ENCODE assay signal across 27 cellular contexts in the genomic region with DNA sequence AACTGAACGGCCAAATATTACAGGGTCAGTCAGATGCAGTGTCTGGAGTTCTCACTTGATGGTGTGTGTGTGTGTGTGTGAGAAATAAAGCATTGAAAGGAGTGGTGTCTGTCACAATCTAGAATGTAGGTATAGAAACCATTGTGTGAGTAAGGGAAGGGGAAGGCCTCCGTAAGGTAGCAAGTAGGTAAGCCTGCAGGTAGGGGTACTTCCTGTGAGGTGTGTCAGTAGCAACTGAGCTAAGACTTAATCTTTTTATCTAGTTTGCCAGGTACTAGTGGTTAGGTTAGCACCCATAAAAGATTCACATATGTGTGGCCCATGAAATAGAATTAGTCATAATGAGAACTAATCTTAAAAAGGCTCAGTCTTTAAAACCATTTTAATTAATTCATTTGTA.
"Had no signal": no experiment of that assay in that cellular context is flagged by ENCODE, and none has a peak within 500 bp of the region (broad histone marks: within the 10 kb centered on the region; RNA-seq: fewer than 3 reads in every experiment).

No MANE protein-coding gene starts in this region.

- H3K4me1 ChIP-seq: Peyer's patch, SJSA1 had no signal

- H3K4me3 Mint-ChIP-seq: T-cell had no signal

- FAIRE-seq: HepG2 had no signal

- H3K4me3 ChIP-seq: PC-9, Peyer's patch, SJSA1, SK-N-MC had no signal

- H3K27me3 Mint-ChIP-seq: T-cell had no signal

- H3K36me3 Mint-ChIP-seq: T-cell had no signal

- H3K27me3 ChIP-seq: Peyer's patch, SJSA1 had no signal

- H3K27ac ChIP-seq: KMS-11, PC-9, Peyer's patch, SJSA1, SK-N-MC had no signal

- H3K4me1 Mint-ChIP-seq: T-cell had no signal

- H3K9me3 ChIP-seq: Peyer's patch, SJSA1 had no signal

- H3K9ac ChIP-seq: KMS-11 had no signal

- ATAC-seq: HepG2, T-cell had no signal

- H3K27ac Mint-ChIP-seq: T-cell had no signal

- DNase-seq: IMR-90; Kasumi-1; MM.1S; NCI-H1092 treated with DMSO at 0.1 percent for 48 hours; NCI-H1436; NCI-H187; NCI-H2029; NCI-H2081 treated with DMSO at 0.1 percent for 48 hours; NCI-H2171; NCI-H226; NCI-H446; NCI-H510A; NCI-H524 treated with DMSO at 0.1 percent for 48 hours; NCI-H69; NCI-H774; NK-92 treated with Interleukin-12 subunit alpha and Interleukin-12 subunit beta, amount 100 ng/mL, for 24 hours; OCI-M1; PC-9; Peyer's patch; Right ventricle myocardium superior; SIG-M5; SW 1271; T-cell had no signal

- H3K36me3 ChIP-seq: Peyer's patch, SJSA1 had no signal

- H3K4me2 ChIP-seq: KMS-11, PC-9 had no signal
